Comparison of ENCODE assay signal across 30 cellular contexts in genomic region chr5:18954239-18954638, GRCh38.
"Had no signal": no experiment of that assay in that cellular context is flagged by ENCODE, and none has a peak within 500 bp of the region (broad histone marks: within the 10 kb centered on the region; RNA-seq: fewer than 3 reads in every experiment).

No MANE protein-coding gene starts in this region.

- H3K4me3 ChIP-seq: MG63, SJSA1, SK-N-MC had no signal

- H3K27ac Mint-ChIP-seq: T-cell had no signal

- H3K27me3 ChIP-seq: MG63, SJSA1 had no signal

- H3K4me3 Mint-ChIP-seq: T-cell had no signal

- H3K4me1 Mint-ChIP-seq: T-cell had no signal

- H3K36me3 Mint-ChIP-seq: T-cell had no signal

- H3K4me1 ChIP-seq: SJSA1 had no signal

- H3K36me3 ChIP-seq: MG63, SJSA1 had no signal

- FAIRE-seq: HepG2, RCC 7860 had no signal

- H3K27ac ChIP-seq: SJSA1, SK-N-MC had no signal

- H3K27me3 Mint-ChIP-seq: T-cell had no signal

- DNase-seq: IMR-90; Karpas-422; KG1; MG63; NCI-H1092; NCI-H1105 treated with DMSO at 0.1 percent for 48 hours; NCI-H1417 treated with DMSO at 0.1 percent for 48 hours; NCI-H146; NCI-H1694 treated with DMSO at 0.1 percent for 48 hours; NCI-H1930; NCI-H2081; NCI-H2107; NCI-H2171; NCI-H226; NCI-H446; NCI-H510A; NCI-H524 treated with DMSO at 0.1 percent for 48 hours; NCI-H69; NCI-H774; NK-92 treated with Interleukin-12 subunit alpha and Interleukin-12 subunit beta, amount 100 ng/mL, for 24 hours; OCI-M1; Right ventricle myocardium superior; RPMI8226; SIG-M5; SW 1271; T-cell had no signal

- ATAC-seq: HepG2, T-cell had no signal

- H3K9me3 ChIP-seq: MG63, SJSA1 had no signal
